Comparison of ENCODE assay signal across 19 cellular contexts in the genomic region with DNA sequence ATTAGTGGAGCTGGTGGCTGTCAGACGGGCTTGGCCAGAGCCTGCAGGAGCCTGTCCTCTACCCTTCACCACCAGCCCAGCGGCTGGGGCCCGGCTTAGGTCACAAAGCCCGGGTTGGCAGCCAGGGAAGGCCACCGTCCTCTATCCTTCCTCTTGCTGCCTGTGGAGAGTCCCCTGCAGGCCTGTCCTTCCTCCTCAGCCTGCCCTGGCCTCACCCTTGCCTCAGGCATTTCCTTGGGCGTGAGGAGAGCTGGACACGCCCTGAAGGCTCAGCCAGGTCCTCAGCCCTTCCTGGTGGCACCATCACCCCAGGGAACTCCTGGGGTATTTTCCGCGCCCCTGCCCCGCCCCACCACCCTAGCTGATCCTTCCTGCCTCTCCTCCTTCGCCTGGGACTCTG. TPM values are rescaled to one million over a fixed set of nuclear protein-coding genes. Genes with fewer than 3 reads are reported as not detected.
DNase-seq lines count a peak whose midpoint lies in the region; ATAC-seq and TF ChIP-seq lines count a peak whose summit lies in the region.
"Had no signal": no experiment of that assay in that cellular context is flagged by ENCODE, and none has a peak within 500 bp of the region (broad histone marks: within the 10 kb centered on the region; RNA-seq: fewer than 3 reads in every experiment).

No MANE protein-coding gene starts in this region.

- no peak overlapping the region for H3K9ac ChIP-seq in mammary epithelial cell (ENCODE audit: insufficient read depth, low read length)

- H3K27ac ChIP-seq in HEK293 (ENCODE audit: extremely low read depth, low read depth, low read length) (no peak overlapping the region), RWPE1 (peak overlapping the region; percentile 45), left lung (peak overlapping the region in 1 of 2 donors; percentile 53), sigmoid colon (no peak overlapping the region), mammary epithelial cell (ENCODE audit: insufficient read depth, low read depth, low read length) (no peak overlapping the region)
- H3K27ac ChIP-seq: prostate gland had no signal

- intact Hi-C loops in left lung (cut with DNase I) = no loop called here
- intact Hi-C loops in sigmoid colon (cut with DNase I) = no loop called here
- intact Hi-C loops in mammary epithelial cell (cut with micrococcal nuclease) = no loop called here

- H3K4me3 ChIP-seq in HEK293 (ENCODE audit: low read depth, low read length) (no peak overlapping the region), left lung (no peak overlapping the region), sigmoid colon (no peak overlapping the region), mammary epithelial cell (replicated peaks in 1 of 3; ENCODE audit: insufficient read depth in 1 of 3, low read depth in 2 of 3, low read length in 3 of 3) (no peak overlapping the region)
- H3K4me3 ChIP-seq: MG63, prostate gland had no signal

- no peaks in the 10 kb centered on the region for H3K27me3 ChIP-seq in left lung
- H3K27me3 ChIP-seq in sigmoid colon = no peaks in the 10 kb centered on the region
- H3K27me3 ChIP-seq in mammary epithelial cell (ENCODE audit: insufficient read depth, low read length) = no peaks in the 10 kb centered on the region
- H3K27me3 ChIP-seq: MG63 had no signal

- no peaks in the 10 kb centered on the region for H4K20me1 ChIP-seq in mammary epithelial cell (ENCODE audit: insufficient read depth, low read length)

- H3K4me1 Mint-ChIP-seq in chondrocyte (ENCODE audit: low read depth) = peaks cover 42% of the 10 kb centered on the region

- H3K4me2 ChIP-seq in mammary epithelial cell (ENCODE audit: insufficient read depth, low read depth, low read length) = no peak overlapping the region

- BruUV-seq in mammary epithelial cell (replicated peaks; lab: Mats Ljungman, UMichigan) = no TSS peak

- H3K9me3 ChIP-seq in HEK293 (ENCODE audit: control insufficient read depth, insufficient read depth, low read depth, low read length) = no peaks in the 10 kb centered on the region
- no peaks in the 10 kb centered on the region for H3K9me3 ChIP-seq in left lung
- no peaks in the 10 kb centered on the region for H3K9me3 ChIP-seq in sigmoid colon
- H3K9me3 ChIP-seq in mammary epithelial cell (replicated peaks; ENCODE audit: insufficient read depth, low read length) = no peaks in the 10 kb centered on the region
- H3K9me3 ChIP-seq: MG63, prostate gland had no signal

- H2AFZ ChIP-seq in mammary epithelial cell (ENCODE audit: low read depth, low read length) = no peak overlapping the region

- H3K36me3 Mint-ChIP-seq in chondrocyte (ENCODE audit: low read depth) = peaks cover 4% of the 10 kb centered on the region

- DNase-seq in RWPE1 (ENCODE audit: low spot score) = no peak
- DNase-seq in left lung = peak; percentile 74 to 83
- peak; percentile 44 for DNase-seq in sigmoid colon
- no peak for DNase-seq in chondrocyte (ENCODE audit: low spot score)
- no peak for DNase-seq in mammary epithelial cell
- no peak for DNase-seq in medulla oblongata (ENCODE audit: extremely low spot score)
- DNase-seq: activated T-cell treated with anti-CD3 and anti-CD28 coated beads for 4 hours; amniotic stem cell; dermis blood vessel endothelial cell; MG63; NCI-H187 treated with DMSO at 0.1 percent for 48 hours; NCI-H446; nephron progenitor cell; stimulated activated CD4-positive, alpha-beta T cell treated with anti-CD3 and anti-CD28 coated beads, Interleukin-4, amount 100 ng/mL, for 4 hours; T-helper 2 cell had no signal

- POLR2A ChIA-PET in HEK293 (lab: Yijun Ruan, JAX) (interaction anchor here (0.5 to 0.6 kb wide), 2 partner anchors 63 to 229 kb away, joined by 4 to 6 read pairs; no protein-coding TSS in a partner anchor), RWPE1 (lab: Yijun Ruan, JAX; ENCODE audit: low non-redundant PET) (no interaction called here)

- TF ChIP-seq POLR2A in sigmoid colon (IDR thresholded peaks at IDR 0.05) = no peak

- H3K27me3 Mint-ChIP-seq in chondrocyte (ENCODE audit: low read depth) = no peaks in the 10 kb centered on the region

- H3K4me1 ChIP-seq in HEK293 (ENCODE audit: control insufficient read depth, insufficient read depth, low read length) = peaks cover 3% of the 10 kb centered on the region; the same call in 1 of the 2 replicates
- H3K4me1 ChIP-seq in left lung = peaks cover 5 to 9% of the 10 kb centered on the region in 2 donors
- peaks cover 0 to 29% (median 19%) of the 10 kb centered on the region in 4 donors for H3K4me1 ChIP-seq in sigmoid colon
- H3K4me1 ChIP-seq in mammary epithelial cell (ENCODE audit: insufficient read depth, low read length) = peaks cover 11% of the 10 kb centered on the region

- dilution Hi-C loops in mammary epithelial cell (cut with HindIII; ENCODE audit: low sequenced_read_pairs) = loop anchor here (5.0 kb wide), 2 partner anchors 54 to 76 kb away; no protein-coding TSS in a partner anchor

- in situ Hi-C loops in mammary epithelial cell (cut with MboI; ENCODE audit: low sequenced_read_pairs in 2 of 2) = no loop called here

- H3K79me2 ChIP-seq in mammary epithelial cell (ENCODE audit: insufficient read depth, low read length) = no peaks in the 10 kb centered on the region

- ATAC-seq in left lung = peak; percentile 97
- ATAC-seq in GM19455 (IDR thresholded peaks at IDR 0.05; ENCODE audit: unreplicated experiment) = no peak

- CTCF ChIA-PET in HEK293 (lab: Yijun Ruan, JAX) = no interaction called here
- CTCF ChIA-PET in RWPE1 (lab: Yijun Ruan, JAX) = no interaction called here
- CTCF ChIA-PET in mammary epithelial cell (lab: Charles Lee; ENCODE audit: low non-redundant PET) = no interaction called here

- TF ChIP-seq CTCF in HEK293 (tag by site-specific recombination; IDR thresholded peaks at IDR 0.05) = no peak
- no peak for TF ChIP-seq CTCF in RWPE1 (conservative IDR thresholded peaks at IDR 0.05; ENCODE audit: low read depth)
- TF ChIP-seq CTCF in left lung (IDR thresholded peaks at IDR 0.05) = no peak
- TF ChIP-seq CTCF in sigmoid colon (IDR thresholded peaks at IDR 0.05) = no peak
- TF ChIP-seq CTCF in chondrocyte (IDR thresholded peaks at IDR 0.05) = no peak
- TF ChIP-seq CTCF in mammary epithelial cell (conservative IDR thresholded peaks at IDR 0.05 in 1 of 2, IDR thresholded peaks at IDR 0.05 in 1 of 2; ENCODE audit: extremely low read depth in 1 of 2, insufficient read depth in 1 of 2, low read depth in 1 of 2, low read length in 2 of 2) = no peak

- 18 to 73% methylated on average over 11 of the region's 11 CpGs for WGBS in sigmoid colon, 2 donors
- WGBS in mammary epithelial cell (ENCODE audit: low coverage, missing lambda C conversion rate) = 83% methylated on average over 5 of the region's 11 CpGs

- H3K27ac Mint-ChIP-seq in chondrocyte (ENCODE audit: unreplicated experiment) = no peak overlapping the region
- H3K27ac Mint-ChIP-seq: nephron progenitor cell had no signal

- TF ChIP-seq EP300 in sigmoid colon (IDR thresholded peaks at IDR 0.05) = no peak

- H3K36me3 ChIP-seq in HEK293 (ENCODE audit: control insufficient read depth in 2 of 2, insufficient read depth in 1 of 2, low read length in 2 of 2) (no peaks in the 10 kb centered on the region), left lung (no peaks in the 10 kb centered on the region), sigmoid colon (no peaks in the 10 kb centered on the region), mammary epithelial cell (ENCODE audit: insufficient read depth, low read length) (no peaks in the 10 kb centered on the region)
- H3K36me3 ChIP-seq: prostate gland had no signal

- no peaks in the 10 kb centered on the region for H3K9me3 Mint-ChIP-seq in chondrocyte (ENCODE audit: low read depth)
- H3K9me3 Mint-ChIP-seq: IgD-negative memory B cell had no signal

- no peak overlapping the region for H3K4me3 Mint-ChIP-seq in chondrocyte (ENCODE audit: unreplicated experiment)
- H3K4me3 Mint-ChIP-seq: IgD-negative memory B cell had no signal

TF ChIP-seq in HEK293, 187 proteins besides CTCF, POLR2A, EP300 and RAD21:
- TF ChIP-seq, protein P1, sequence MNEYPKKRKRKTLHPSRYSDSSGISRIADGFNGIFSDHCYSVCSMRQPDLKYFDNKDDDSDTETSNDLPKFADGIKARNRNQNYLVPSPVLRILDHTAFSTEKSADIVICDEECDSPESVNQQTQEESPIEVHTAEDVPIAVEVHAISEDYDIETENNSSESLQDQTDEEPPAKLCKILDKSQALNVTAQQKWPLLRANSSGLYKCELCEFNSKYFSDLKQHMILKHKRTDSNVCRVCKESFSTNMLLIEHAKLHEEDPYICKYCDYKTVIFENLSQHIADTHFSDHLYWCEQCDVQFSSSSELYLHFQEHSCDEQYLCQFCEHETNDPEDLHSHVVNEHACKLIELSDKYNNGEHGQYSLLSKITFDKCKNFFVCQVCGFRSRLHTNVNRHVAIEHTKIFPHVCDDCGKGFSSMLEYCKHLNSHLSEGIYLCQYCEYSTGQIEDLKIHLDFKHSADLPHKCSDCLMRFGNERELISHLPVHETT (tag by site-specific recombination; IDR thresholded peaks at IDR 0.05) = no peak
- TF ChIP-seq ZIC2 (tag by site-specific recombination; IDR thresholded peaks at IDR 0.05) = peak; percentile 40; the same call in 1 of the 2 replicates
- TF ChIP-seq HOXD13 (CRISPR knock-in tag; IDR thresholded peaks at IDR 0.05; ENCODE audit: borderline replicate concordance) = no peak

RNA-seq across cellular contexts. Expression of gene CHAC1, which starts 7.7 kb away (rescaled TPM):
- total RNA-seq in left lung (1 to 10 TPM; 3.5 to 5.8 TPM), sigmoid colon (1 to 10 TPM in 3 of 4 donors, under 1 TPM in 1; 0.66 to 3.1 (median 2.4) TPM), chondrocyte (2.8 to 78.5 TPM (median 77.6 TPM) in 3 replicates), mammary epithelial cell (100 to 1,000 TPM in 1 of 2 donors, 10 to 100 TPM in 1; 72.4 to 127 TPM)
- polyA plus RNA-seq in sigmoid colon (10 to 100 TPM in 1 of 3 donors, 1 to 10 TPM in 2; 3.0 to 31.4 (median 8.3) TPM), mammary epithelial cell (30.9 TPM)
- 37.2 TPM for polyA minus RNA-seq in mammary epithelial cell

RNA-seq across cellular contexts. Expression of gene DLL4, which starts 31.8 kb away (rescaled TPM):
- total RNA-seq in left lung (10 to 100 TPM; 10.4 to 18.1 TPM), sigmoid colon (1 to 10 TPM; 3.5 to 5.4 (median 4.6) TPM), chondrocyte (0.36 to 0.45 TPM in 2 of 3 replicates, not detected in the other), mammary epithelial cell (under 1 TPM in 1 of 2 donors, not detected in 1; under 0.01 TPM)
- polyA plus RNA-seq in sigmoid colon (10 to 100 TPM in 1 of 3 donors, 1 to 10 TPM in 2; 1.6 to 12.2 (median 3.6) TPM), mammary epithelial cell (not detected)
- polyA minus RNA-seq in mammary epithelial cell = not detected
- polyA plus RNA-seq: IgD-negative memory B cell had no signal

Comparison
In these comparisons a context has a peak if more than half of its experiments do, and no peak if none do; other contexts are left out.
1. DNase-seq: peak in left lung (2 of 2) and sigmoid colon (single experiment); none in RWPE1 (single experiment), chondrocyte (single experiment), mammary epithelial cell (single experiment) and medulla oblongata (single experiment).